ENCODE assay signal across 10 cellular contexts in genomic region chr2:71417300-71418202, GRCh38. TPM values are rescaled to one million over a fixed set of nuclear protein-coding genes. Genes with fewer than 3 reads are reported as not detected.
A peak's percentile ranks its signal among the peaks of the same experiment; 100 is the strongest.
DNase-seq lines count a peak whose midpoint lies in the region; ATAC-seq and TF ChIP-seq lines count a peak whose summit lies in the region.
"Had no signal": no experiment of that assay in that cellular context is flagged by ENCODE, and none has a peak within 500 bp of the region (broad histone marks: within the 10 kb centered on the region; RNA-seq: fewer than 3 reads in every experiment).

No MANE protein-coding gene starts in this region.

- H3K4ac ChIP-seq in neuronal stem cell (ENCODE audit: low read length) = no peak overlapping the region

- no peaks in the 10 kb centered on the region for H3K79me1 ChIP-seq in neuronal stem cell (ENCODE audit: low read depth, low read length)

- H3K27ac ChIP-seq in endodermal cell (ENCODE audit: low read depth, low read length) (peak overlapping the region; percentile 15), neuronal stem cell (replicated peaks; ENCODE audit: low read length) (no peak overlapping the region), substantia nigra (ENCODE audit: low read depth, low read length, poor library complexity, severe bottlenecking) (no peak overlapping the region)

- H3K27ac Mint-ChIP-seq in endodermal cell = peak overlapping the region; percentile 95

- H3K27me3 Mint-ChIP-seq in endodermal cell (ENCODE audit: insufficient read depth) = no peaks in the 10 kb centered on the region

- H3K9ac ChIP-seq in endodermal cell (ENCODE audit: extremely low read depth, low read length, poor library complexity, severe bottlenecking) (peak overlapping the region; percentile 60), neuronal stem cell (ENCODE audit: low read depth, low read length, poor library complexity) (no peak overlapping the region)

- no peak overlapping the region for H4K8ac ChIP-seq in neuronal stem cell (ENCODE audit: low read depth, low read length)

- no peak overlapping the region for H4K91ac ChIP-seq in neuronal stem cell (ENCODE audit: low read depth, low read length, poor library complexity)

- H3K9me3 Mint-ChIP-seq in endodermal cell = no peaks in the 10 kb centered on the region

- H3K4me3 ChIP-seq in GM06990 (replicated peaks; ENCODE audit: low read depth, low read length) = peak overlapping the region; percentile 51
- H3K4me3 ChIP-seq in endodermal cell (ENCODE audit: low read length) = peak overlapping the region; percentile 81
- H3K4me3 ChIP-seq in neuronal stem cell (ENCODE audit: low read length in 2 of 2) = peak overlapping the region in 1 of 2 donors; percentile 29

- H3K14ac ChIP-seq in neuronal stem cell (ENCODE audit: low read length) = no peak overlapping the region

- no peak overlapping the region for H2AK5ac ChIP-seq in neuronal stem cell (ENCODE audit: low read depth, low read length)

- H3K4me1 Mint-ChIP-seq in endodermal cell = peaks cover 17% of the 10 kb centered on the region

- H3K4me1 ChIP-seq in endodermal cell (ENCODE audit: control insufficient read depth, insufficient read depth, low read length) (peaks cover 5% of the 10 kb centered on the region), neuronal stem cell (ENCODE audit: control insufficient read depth in 2 of 2, insufficient read depth in 1 of 2, low read depth in 1 of 2, low read length in 2 of 2) (no peaks in the 10 kb centered on the region)

- 5 to 10% methylated on average over 2 to 8 of the region's 16 CpGs for WGBS in endodermal cell (ENCODE audit: insufficient coverage in 1 of 2, insufficient read length in 1 of 2), 2 experiments
- WGBS in neuronal stem cell (ENCODE audit: extremely low coverage in 2 of 2, insufficient read length in 2 of 2, insufficient replicate concordance in 1 of 2), 2 donors = no CpG with 5 or more reads among the region's 16 CpGs

- no peaks in the 10 kb centered on the region; the same call in 1 of the 2 replicates for H3K36me3 ChIP-seq in GM06990 (ENCODE audit: control insufficient read depth, insufficient read depth, low read length)
- peaks cover 45% of the 10 kb centered on the region for H3K36me3 ChIP-seq in endodermal cell (ENCODE audit: control insufficient read depth, insufficient read depth, low read length)
- H3K36me3 ChIP-seq in neuronal stem cell (replicated peaks in 1 of 2; ENCODE audit: control insufficient read depth in 2 of 2, insufficient read depth in 2 of 2, low read length in 2 of 2) = peaks cover 0 to 49% of the 10 kb centered on the region in 2 donors

- H3K18ac ChIP-seq in neuronal stem cell (ENCODE audit: low read length) = no peak overlapping the region

- TF ChIP-seq CTCF in GM06990 (IDR thresholded peaks at IDR 0.05; ENCODE audit: insufficient read depth, low read length, poor library complexity, severe bottlenecking) (no peak), endodermal cell (conservative IDR thresholded peaks at IDR 0.05) (no peak)

- H3K9me3 ChIP-seq in endodermal cell (ENCODE audit: control insufficient read depth, low read length) = no peaks in the 10 kb centered on the region
- no peaks in the 10 kb centered on the region for H3K9me3 ChIP-seq in neuronal stem cell (replicated peaks in 1 of 2; ENCODE audit: control insufficient read depth in 2 of 2, insufficient read depth in 1 of 2, low read depth in 1 of 2, low read length in 2 of 2)

- peak overlapping the region; percentile 64 for H3K4me3 Mint-ChIP-seq in endodermal cell

- H2BK15ac ChIP-seq in neuronal stem cell (ENCODE audit: low read length) = no peak overlapping the region

- no peak overlapping the region for H3K4me2 ChIP-seq in neuronal stem cell (ENCODE audit: insufficient read depth, low read length, poor library complexity, severe bottlenecking)

- no peak overlapping the region for H3K23ac ChIP-seq in neuronal stem cell (ENCODE audit: low read depth, low read length, poor library complexity)

- H2BK120ac ChIP-seq in neuronal stem cell (ENCODE audit: low read depth, low read length) = no peak overlapping the region

- ATAC-seq in GM19324 (IDR thresholded peaks at IDR 0.05; ENCODE audit: low FRiP score, unreplicated experiment) = no peak
- no peak for ATAC-seq in HG03520 (IDR thresholded peaks at IDR 0.05; ENCODE audit: unreplicated experiment)
- ATAC-seq in GM18873 (IDR thresholded peaks at IDR 0.05; ENCODE audit: low FRiP score, unreplicated experiment) = no peak

- DNase-seq in GM06990 (ENCODE audit: extremely low read depth, insufficient read length) (no peak), NCI-H526 treated with DMSO at 0.1 percent for 48 hours (lab: John Stamatoyannopoulos, UW) (peak; percentile 12), endodermal cell (no peak), neuronal stem cell (ENCODE audit: low spot score) (no peak), substantia nigra (lab: John Stamatoyannopoulos, UW) (no peak)
- DNase-seq: aorta, NCI-H2081 had no signal

- H2BK5ac ChIP-seq in neuronal stem cell (ENCODE audit: low read length) = no peak overlapping the region

- H3K36me3 Mint-ChIP-seq in endodermal cell (ENCODE audit: low read depth) = peaks cover 10% of the 10 kb centered on the region

- H2AFZ ChIP-seq in neuronal stem cell (ENCODE audit: low read length) = peak overlapping the region; percentile 53

- no peaks in the 10 kb centered on the region for H3K27me3 ChIP-seq in GM06990 (replicated peaks; ENCODE audit: control insufficient read depth, insufficient read depth, low read length)
- H3K27me3 ChIP-seq in endodermal cell (ENCODE audit: control insufficient read depth, insufficient read depth, low read length, poor library complexity, severe bottlenecking) = no peaks in the 10 kb centered on the region
- H3K27me3 ChIP-seq in neuronal stem cell (ENCODE audit: control insufficient read depth in 3 of 3, insufficient read depth in 3 of 3, low read depth in 1 of 3, low read length in 3 of 3) = no peaks in the 10 kb centered on the region

- H2BK12ac ChIP-seq in neuronal stem cell (ENCODE audit: low read length) = no peak overlapping the region

RNA-seq across cellular contexts. Expression of gene DYSF, which starts 35.8 kb away (rescaled TPM):
- 1 to 10 TPM; 1.4 to 3.1 TPM for total RNA-seq in endodermal cell
- 1.5 TPM for polyA plus RNA-seq in endodermal cell (2013, experiment 1 of 2)
- 1.2 TPM for polyA plus RNA-seq in endodermal cell (2013, experiment 2 of 2)
- 0.43 TPM for polyA plus RNA-seq in neuronal stem cell (2013, experiment 1 of 2)
- polyA plus RNA-seq in neuronal stem cell (2013, experiment 2 of 2) = 0.35 TPM
